In the genomic region with DNA sequence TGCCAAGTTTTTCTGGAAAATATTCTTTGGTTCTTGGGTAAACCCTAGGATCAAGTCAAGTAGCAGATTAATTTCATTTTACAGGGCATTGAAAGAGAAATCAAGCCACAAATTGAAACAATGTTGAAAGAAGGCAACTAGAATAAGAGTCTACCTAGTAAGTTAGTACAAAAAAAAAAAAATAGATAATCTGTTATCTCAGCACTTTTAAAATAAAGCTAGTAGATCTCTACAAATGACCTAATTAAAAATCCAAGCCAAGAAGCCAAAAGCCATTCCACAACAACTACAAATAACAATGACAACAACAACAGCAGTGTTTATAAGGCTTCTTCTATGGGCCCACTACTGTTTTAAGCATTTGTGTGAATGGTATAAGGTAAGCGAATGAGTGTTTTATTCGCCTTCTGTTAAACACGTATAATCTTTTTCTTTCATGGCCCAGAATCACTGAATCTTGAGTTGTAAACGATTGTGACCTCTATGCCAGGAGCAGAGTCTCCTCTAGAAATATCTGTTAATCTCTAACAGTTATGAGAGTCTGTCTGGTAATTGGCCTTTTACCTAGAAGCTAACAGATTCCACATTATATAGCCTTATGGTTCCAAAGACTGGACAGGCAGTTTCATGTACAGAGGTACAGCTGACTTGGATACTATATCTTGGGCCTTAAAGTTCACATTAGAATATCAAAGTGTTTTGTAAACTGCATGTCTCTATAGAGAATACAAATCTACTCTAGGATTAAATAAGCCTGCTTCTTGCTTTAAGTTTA, we compare ENCODE assay signal across 23 cellular contexts.
"Had no signal": no experiment of that assay in that cellular context is flagged by ENCODE, and none has a peak within 500 bp of the region (broad histone marks: within the 10 kb centered on the region; RNA-seq: fewer than 3 reads in every experiment).

No MANE protein-coding gene starts in this region.

- H3K4me1 ChIP-seq: heart left ventricle, neural progenitor cell, tibial artery, upper lobe of right lung, vagina had no signal

- FAIRE-seq: endometrium, frontal cortex, islet of Langerhans had no signal

- H3K9me3 ChIP-seq: ovary, upper lobe of right lung, vagina had no signal

- DNase-seq: effector memory CD4-positive, alpha-beta T cell; heart left ventricle; hypothalamus; kidney glomerular epithelial cell; mammary epithelial cell; naive thymus-derived CD8-positive, alpha-beta T cell; nucleus accumbens; ovary; right cardiac atrium; stimulated activated CD4-positive, alpha-beta T cell treated with anti-CD3 and anti-CD28 coated beads, Interleukin-4, amount 100 ng/mL, for 1 hour; stimulated activated CD8-positive, alpha-beta memory T cell treated with anti-CD3 and anti-CD28 coated beads, Interleukin-4, amount 100 ng/mL, for 48 hours; tibial artery; upper lobe of right lung had no signal

- H3K4me3 Mint-ChIP-seq: naive thymus-derived CD8-positive, alpha-beta T cell; neural progenitor cell; stimulated activated effector memory CD8-positive, alpha-beta T cell treated with anti-CD3 and anti-CD28 coated beads, Interleukin-12 subunit alpha, Interleukin-12 subunit beta, amount 100 ng/mL, for 72 hours; stimulated activated naive CD8-positive, alpha-beta T cell treated with anti-CD3 and anti-CD28 coated beads, Interleukin-15, Interleukin-2, amounts not matched to agents 100 ng/mL and 50 ng/mL, for 24 hours had no signal

- H3K36me3 Mint-ChIP-seq: neural progenitor cell; stimulated activated effector memory CD8-positive, alpha-beta T cell treated with anti-CD3 and anti-CD28 coated beads, Interleukin-12 subunit alpha, Interleukin-12 subunit beta, amount 100 ng/mL, for 72 hours had no signal

- H3K4me2 ChIP-seq: neural progenitor cell had no signal

- H3K4me1 Mint-ChIP-seq: neural progenitor cell; stimulated activated effector memory CD8-positive, alpha-beta T cell treated with anti-CD3 and anti-CD28 coated beads, Interleukin-12 subunit alpha, Interleukin-12 subunit beta, amount 100 ng/mL, for 72 hours had no signal

- H3K9me3 Mint-ChIP-seq: stimulated activated effector memory CD8-positive, alpha-beta T cell treated with anti-CD3 and anti-CD28 coated beads, Interleukin-12 subunit alpha, Interleukin-12 subunit beta, amount 100 ng/mL, for 72 hours; stimulated activated naive CD8-positive, alpha-beta T cell treated with anti-CD3 and anti-CD28 coated beads, Interleukin-15, Interleukin-2, amounts not matched to agents 100 ng/mL and 50 ng/mL, for 24 hours had no signal

- ATAC-seq: esophagus mucosa; heart left ventricle; left lobe of liver; naive thymus-derived CD8-positive, alpha-beta T cell; right cardiac atrium; stimulated activated effector memory CD8-positive, alpha-beta T cell treated with anti-CD3 and anti-CD28 coated beads, Interleukin-12 subunit alpha, Interleukin-12 subunit beta, amount 100 ng/mL, for 72 hours; upper lobe of right lung had no signal

- H2AFZ ChIP-seq: neural progenitor cell had no signal

- H3K4me3 ChIP-seq: heart left ventricle, neural progenitor cell, ovary, tibial artery, upper lobe of right lung, vagina had no signal

- H3K27ac ChIP-seq: heart left ventricle, neural progenitor cell, ovary, tibial artery, upper lobe of right lung, vagina had no signal

- H3K9ac ChIP-seq: neural progenitor cell had no signal

- H3K27me3 Mint-ChIP-seq: progenitor cell of endocrine pancreas; stimulated activated naive CD8-positive, alpha-beta T cell treated with anti-CD3 and anti-CD28 coated beads, Interleukin-15, Interleukin-2, amounts not matched to agents 100 ng/mL and 50 ng/mL, for 24 hours had no signal

- H3K27ac Mint-ChIP-seq: neural progenitor cell; progenitor cell of endocrine pancreas; stimulated activated effector memory CD8-positive, alpha-beta T cell treated with anti-CD3 and anti-CD28 coated beads, Interleukin-12 subunit alpha, Interleukin-12 subunit beta, amount 100 ng/mL, for 72 hours; stimulated activated naive CD8-positive, alpha-beta T cell treated with anti-CD3 and anti-CD28 coated beads, Interleukin-15, Interleukin-2, amounts not matched to agents 100 ng/mL and 50 ng/mL, for 24 hours had no signal

- H3K27me3 ChIP-seq: neural progenitor cell, ovary, tibial artery, upper lobe of right lung, vagina had no signal

- H3K36me3 ChIP-seq: heart left ventricle, neural progenitor cell, ovary, tibial artery, upper lobe of right lung, vagina had no signal
